Comparison of ENCODE assay signal across 24 cellular contexts in genomic region chr1:20074046-20074724, GRCh38. TPM values are rescaled to one million over a fixed set of nuclear protein-coding genes. Genes with fewer than 3 reads are reported as not detected.
A peak's percentile ranks its signal among the peaks of the same experiment; 100 is the strongest.
DNase-seq lines count a peak whose midpoint lies in the region; ATAC-seq, FAIRE-seq and TF ChIP-seq lines count a peak whose summit lies in the region.
"Had no signal": no experiment of that assay in that cellular context is flagged by ENCODE, and none has a peak within 500 bp of the region (broad histone marks: within the 10 kb centered on the region; RNA-seq: fewer than 3 reads in every experiment).

No MANE protein-coding gene starts in this region.

- H3K9ac ChIP-seq in K562 (ENCODE audit: insufficient read depth in 1 of 2, low read depth in 2 of 2, low read length in 2 of 2), result no peak overlapping the region

- H3K4me3 ChIP-seq in K562, result no peak overlapping the region
- H3K4me3 ChIP-seq: MG63, SJCRH30 had no signal

- ATAC-seq in K562, result no peak
- no peak for ATAC-seq in naive B cell (ENCODE audit: low read depth in 2 of 2)
- ATAC-seq in HG03439 (IDR thresholded peaks at IDR 0.05; ENCODE audit: unreplicated experiment), result no peak
- ATAC-seq in HG03159 (IDR thresholded peaks at IDR 0.05; ENCODE audit: unreplicated experiment), result no peak
- ATAC-seq: CD8-positive, alpha-beta T cell; PC-3 had no signal

- H3K27me3 ChIP-seq in K562 (ENCODE audit: control insufficient read depth in 2 of 2, insufficient read depth in 2 of 2, low read length in 2 of 2), result peaks cover 33 to 59% of the 10 kb centered on the region in 2 experiments
- H3K27me3 ChIP-seq: MG63 had no signal

- intact Hi-C loops in K562 (cut with micrococcal nuclease), result no loop called here

- peak overlapping the region in 5 of 6 donors; percentile 16 to 90 (median 54) for H3K27ac Mint-ChIP-seq in naive B cell
- H3K27ac Mint-ChIP-seq: CD8-positive, alpha-beta T cell had no signal

- TF ChIP-seq CTCF in K562 (IDR thresholded peaks at IDR 0.05 in 2 of 3, conservative IDR thresholded peaks at IDR 0.05 in 1 of 3; ENCODE audit: insufficient read depth in 2 of 3, low read depth in 1 of 3, low read length in 3 of 3), result no peak

- BruUV-seq in K562 (replicated peaks; lab: Mats Ljungman, UMichigan), result no TSS peak

- H3K36me3 ChIP-seq in K562 (ENCODE audit: control insufficient read depth, insufficient read depth, low read length), result no peaks in the 10 kb centered on the region
- H3K36me3 ChIP-seq: MG63, SJCRH30 had no signal

- H3K9me3 ChIP-seq in K562 (replicated peaks; ENCODE audit: control insufficient read depth, insufficient read depth, low read depth, low read length), result no peaks in the 10 kb centered on the region
- H3K9me3 ChIP-seq: MG63 had no signal

- H4K20me1 ChIP-seq in K562 (replicated peaks; ENCODE audit: control insufficient read depth, insufficient read depth, low read length), result no peaks in the 10 kb centered on the region

- 2% methylated on average over 11 of the region's 11 CpGs for WGBS in K562 (ENCODE audit: insufficient coverage, low coverage, missing lambda C conversion rate)

- no peak for TF ChIP-seq RAD21 in K562 (CRISPR knock-in tag; conservative IDR thresholded peaks at IDR 0.05 in 1 of 2, IDR thresholded peaks at IDR 0.05 in 1 of 2)

- in situ Hi-C loops in K562 (cut with MboI), result no loop called here

- TF ChIP-seq EP300 in K562 (IDR thresholded peaks at IDR 0.05; ENCODE audit: low read length), result no peak

- POLR2A ChIA-PET in K562 (lab: Yijun Ruan, JAX), result no interaction called here

- H3K27me3 Mint-ChIP-seq in naive B cell, result no peaks in the 10 kb centered on the region

- H3K4me1 ChIP-seq in K562 (replicated peaks in 1 of 2; ENCODE audit: control insufficient read depth in 2 of 2, insufficient read depth in 2 of 2, low read length in 2 of 2), result no peaks in the 10 kb centered on the region
- H3K4me1 ChIP-seq: SJCRH30 had no signal

- peak overlapping the region in 3 of 8 donors; percentile 6 to 79 (median 65) for H3K4me3 Mint-ChIP-seq in naive B cell
- H3K4me3 Mint-ChIP-seq: CD8-positive, alpha-beta T cell had no signal

- no peaks in the 10 kb centered on the region for H3K79me2 ChIP-seq in K562 (ENCODE audit: control insufficient read depth, insufficient read depth, low read length)

- CTCF ChIA-PET in K562 (lab: Yijun Ruan, JAX; ENCODE audit: low intra/inter-chr PET ratio), result no interaction called here

- H3K4me1 Mint-ChIP-seq in naive B cell, result peaks cover 71 to 82% (median 73%) of the 10 kb centered on the region in 3 donors

- no peak overlapping the region for H3K4me2 ChIP-seq in K562 (ENCODE audit: insufficient read depth, low read length)

- TF ChIP-seq POLR2A in K562 (conservative IDR thresholded peaks at IDR 0.05), result no peak

- H3K9me3 Mint-ChIP-seq in naive B cell, result no peaks in the 10 kb centered on the region
- H3K9me3 Mint-ChIP-seq: CD8-positive, alpha-beta T cell had no signal

- H3K36me3 Mint-ChIP-seq in naive B cell, result no peaks in the 10 kb centered on the region
- H3K36me3 Mint-ChIP-seq: CD8-positive, alpha-beta T cell had no signal

- H3K27ac ChIP-seq in K562 (ENCODE audit: extremely low read depth, low read depth, low read length), result no peak overlapping the region
- H3K27ac ChIP-seq: 22Rv1, SJCRH30 had no signal

- DNase-seq in activated CD8-positive, alpha-beta memory T cell treated with anti-CD3 and anti-CD28 coated beads for 24 hours, result peak; percentile 13
- DNase-seq in activated CD8-positive, alpha-beta memory T cell treated with anti-CD3 and anti-CD28 coated beads, Interleukin-2, amount 50 U/mL, for 4 hours, result no peak
- DNase-seq in EH (ENCODE audit: low read depth), result peak; percentile 21
- DNase-seq in K562 (ENCODE audit: extremely low read depth in 1 of 4, low spot score in 3 of 4), result no peak
- no peak for DNase-seq in naive B cell
- no peak for DNase-seq in activated gamma-delta T cell treated with Interleukin-2 at 50 U/mL for 16 hours
- DNase-seq: DMS79, IMR-90, Karpas-422, MG63, NCI-H1092, NCI-H1436 treated with DMSO at 0.1 percent for 48 hours, NCI-H2029, NCI-H345, NCI-H524 treated with DMSO at 0.1 percent for 48 hours, PC-3, SJCRH30 had no signal

- no peak for FAIRE-seq in K562 (lab: Jason Lieb, UNC)
- FAIRE-seq: G401.6, H1, HTR-8/SVneo had no signal

- H3K9me1 ChIP-seq in K562 (ENCODE audit: control insufficient read depth, insufficient read depth, low read length), result no peaks in the 10 kb centered on the region

- no peak overlapping the region for H2AFZ ChIP-seq in K562 (ENCODE audit: low read depth, low read length)

TF ChIP-seq in K562, 482 proteins besides CTCF, POLR2A, EP300 and RAD21:
- TF ChIP-seq KLF16 (IDR thresholded peaks at IDR 0.05) (no peak), ELK3 (CRISPR knock-in tag; IDR thresholded peaks at IDR 0.05) (no peak), ZFP36 (IDR thresholded peaks at IDR 0.05; ENCODE audit: low read depth, low read length, partially characterized antibody) (peak; percentile 31), ZNF589 (CRISPR knock-in tag; IDR thresholded peaks at IDR 0.05; ENCODE audit: low read depth) (no peak)

RNA-seq across cellular contexts. Expression of gene PLA2G5, which starts 4.2 kb away (rescaled TPM):
- total RNA-seq in K562 (2011; cell fraction: chromatin; rRNA removed; ENCODE audit: low replicate concordance), result not detected in 2 replicates
- not detected in 2 replicates for total RNA-seq in K562 (2011; cell fraction: nucleolus; rRNA removed)
- not detected in 2 replicates for total RNA-seq in K562 (2011; cell fraction: nucleoplasm; rRNA removed)
- not detected in 2 replicates for total RNA-seq in K562 (2014; rRNA removed)
- not detected in 2 replicates for total RNA-seq in K562 (2014; rRNA removed; fragmentation: Illumina TruSeq; extraction: Trizol)
- not detected in 2 replicates for total RNA-seq in K562 (2015; rRNA removed; fragmentation: Illumina TruSeq; extraction: Trizol)
- total RNA-seq in K562 (2021), result not detected in 2 replicates
- not detected in 2 replicates for polyA plus RNA-seq in K562 (2011; rRNA removed)
- polyA plus RNA-seq in K562 (2011; cell fraction: cytosol; rRNA removed), result not detected in 2 replicates
- not detected in 2 replicates for polyA plus RNA-seq in K562 (2011; cell fraction: nucleus; rRNA removed)
- polyA plus RNA-seq in K562 (2012), result not detected in 2 replicates
- not detected in 2 replicates for polyA plus RNA-seq in K562 (2014; fragmentation: Illumina TruSeq; extraction: Trizol)
- not detected for polyA plus RNA-seq in K562 (2014; fragmentation: Nextera tagmentation; extraction: Ambion mirVana)
- not detected in 2 replicates for polyA plus RNA-seq in K562 (2014; rRNA removed)
- not detected in 2 replicates for polyA minus RNA-seq in K562 (2011; rRNA and poly(A)+ RNA removed)
- not detected in 2 replicates for polyA minus RNA-seq in K562 (2011; cell fraction: cytosol; rRNA and poly(A)+ RNA removed)
- not detected in 2 replicates for polyA minus RNA-seq in K562 (2011; cell fraction: nucleus; rRNA and poly(A)+ RNA removed)
- polyA plus RNA-seq in naive B cell (ENCODE audit: low read depth in 6 of 6), result not detected
- total RNA-seq: CD8-positive, alpha-beta T cell; H1; IMR-90; PC-3 had no signal
- polyA plus RNA-seq: IMR-90 had no signal

RNA-seq across cellular contexts. Expression of gene PLA2G2D, which starts 45.2 kb away (rescaled TPM):
- total RNA-seq in K562 (2011; cell fraction: chromatin; rRNA removed; ENCODE audit: low replicate concordance), result not detected in 2 replicates
- total RNA-seq in K562 (2011; cell fraction: nucleolus; rRNA removed), result not detected in 2 replicates
- total RNA-seq in K562 (2011; cell fraction: nucleoplasm; rRNA removed), result not detected in 2 replicates
- total RNA-seq in K562 (2014; rRNA removed), result not detected in 2 replicates
- total RNA-seq in K562 (2014; rRNA removed; fragmentation: Illumina TruSeq; extraction: Trizol), result not detected in 2 replicates
- total RNA-seq in K562 (2015; rRNA removed; fragmentation: Illumina TruSeq; extraction: Trizol), result not detected in 2 replicates
- total RNA-seq in K562 (2021), result not detected in 2 replicates
- not detected in 2 replicates for polyA plus RNA-seq in K562 (2011; rRNA removed)
- polyA plus RNA-seq in K562 (2011; cell fraction: cytosol; rRNA removed), result not detected in 2 replicates
- polyA plus RNA-seq in K562 (2011; cell fraction: nucleus; rRNA removed), result not detected in 2 replicates
- polyA plus RNA-seq in K562 (2012), result 0.03 and 0.07 TPM in 2 replicates
- polyA plus RNA-seq in K562 (2014; fragmentation: Illumina TruSeq; extraction: Trizol), result not detected in 2 replicates
- polyA plus RNA-seq in K562 (2014; fragmentation: Nextera tagmentation; extraction: Ambion mirVana), result not detected
- not detected in 2 replicates for polyA plus RNA-seq in K562 (2014; rRNA removed)
- not detected in 2 replicates for polyA minus RNA-seq in K562 (2011; rRNA and poly(A)+ RNA removed)
- not detected in 2 replicates for polyA minus RNA-seq in K562 (2011; cell fraction: cytosol; rRNA and poly(A)+ RNA removed)
- not detected in 2 replicates for polyA minus RNA-seq in K562 (2011; cell fraction: nucleus; rRNA and poly(A)+ RNA removed)
- polyA plus RNA-seq in naive B cell (ENCODE audit: low read depth in 6 of 6), result 1 to 10 TPM; 3.2 to 5.1 (median 4.0) TPM
- total RNA-seq: CD8-positive, alpha-beta T cell; H1; IMR-90; PC-3; SJCRH30 had no signal
- polyA plus RNA-seq: H1, IMR-90 had no signal

Comparison
In these comparisons a context has a peak if more than half of its experiments do, and no peak if none do; other contexts are left out.
1. DNase-seq: peak in activated CD8-positive, alpha-beta memory T cell treated with anti-CD3 and anti-CD28 coated beads for 24 hours (single experiment) and EH (single experiment); none in activated CD8-positive, alpha-beta memory T cell treated with anti-CD3 and anti-CD28 coated beads, Interleukin-2, amount 50 U/mL, for 4 hours (single experiment), K562 (0 of 4), naive B cell (single experiment) and activated gamma-delta T cell treated with Interleukin-2 at 50 U/mL for 16 hours (single experiment).